In the genomic region with DNA sequence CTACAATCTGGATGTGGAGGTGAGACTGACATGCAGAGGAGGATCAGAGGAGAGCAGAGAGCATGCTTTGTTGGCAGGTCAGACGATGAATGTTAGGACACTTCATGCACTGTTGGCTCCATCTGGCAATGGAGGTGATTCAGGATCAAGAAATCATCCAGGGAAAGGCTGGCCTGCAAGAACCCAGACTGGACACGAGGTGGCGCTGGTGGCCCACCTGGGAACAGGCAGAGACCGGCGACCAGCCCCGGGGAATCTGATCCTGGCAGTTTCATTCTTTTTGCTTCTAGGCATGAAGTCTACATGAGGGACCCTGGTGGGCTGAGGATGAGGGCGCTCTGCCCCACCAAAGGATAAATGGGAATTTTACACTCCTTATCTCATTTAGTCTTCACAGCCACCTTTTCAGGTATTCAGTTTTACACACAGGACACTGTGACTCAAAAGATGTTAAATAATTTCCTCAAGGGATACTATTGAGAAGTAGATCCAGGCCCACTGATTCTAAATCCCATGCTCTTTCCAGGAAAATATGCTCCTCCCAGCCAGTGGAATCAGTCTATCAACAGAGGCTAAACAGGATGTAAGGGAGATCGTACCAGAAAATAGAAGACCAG, we compare ENCODE assay signal across 8 cellular contexts. TPM values are rescaled to one million over a fixed set of nuclear protein-coding genes. Genes with fewer than 3 reads are reported as not detected.
DNase-seq lines count a peak whose midpoint lies in the region; ATAC-seq and TF ChIP-seq lines count a peak whose summit lies in the region.

No MANE protein-coding gene starts in this region.

- no peak overlapping the region for H3K4me3 Mint-ChIP-seq in Calu3 (ENCODE audit: low read depth, unreplicated experiment)
- no peak overlapping the region for H3K4me3 Mint-ChIP-seq in activated T-cell treated with anti-CD3 and anti-CD28 coated beads, Interleukin-2, amount 50 U/mL, for 4 hours
- H3K4me3 Mint-ChIP-seq in nephron = no peak overlapping the region
- no peak overlapping the region for H3K4me3 Mint-ChIP-seq in stimulated activated memory B cell treated with anti-CD40 and anti-IgM and Interleukin-4, amounts not matched to agents 10 μg/mL and 1 μg/mL and 100 μg/mL, for 72 hours

- POLR2A ChIA-PET in Panc1 (lab: Charles Lee) = no interaction called here

- in situ Hi-C loops in Panc1 (cut with HindIII; ENCODE audit: low pct_unique_long_range_greater_than_20kb, low sequenced_read_pairs) = no loop called here

- intact Hi-C loops in Calu3 (cut with micrococcal nuclease; ENCODE audit: unreplicated experiment) (loop anchor here (5.0 kb wide), 1 partner anchor 149 kb away; no protein-coding TSS in a partner anchor), Panc1 (cut with micrococcal nuclease; ENCODE audit: unreplicated experiment) (loop anchor here (2.0 to 5.0 kb wide), 2 partner anchors 149 to 165 kb away; no protein-coding TSS in a partner anchor)

- no peak overlapping the region for H3K4me3 ChIP-seq in Jurkat, Clone E6-1 (ENCODE audit: low read length)
- no peak overlapping the region for H3K4me3 ChIP-seq in Panc1 (ENCODE audit: low read depth in 2 of 2, low read length in 2 of 2)

- CTCF ChIA-PET in Calu3 (lab: Charles Lee) (interaction anchor here (1.0 kb wide), 1 partner anchor 165 kb away, joined by 4 read pairs; no protein-coding TSS in a partner anchor), Panc1 (lab: Charles Lee) (interaction anchor here (0.5 to 1.1 kb wide), 2 partner anchors 150 to 245 kb away, joined by 3 to 6 read pairs; no protein-coding TSS in a partner anchor)

- H3K9me3 ChIP-seq in Panc1 (ENCODE audit: control insufficient read depth, insufficient read depth, low read depth, low read length) = no peaks in the 10 kb centered on the region

- no peaks in the 10 kb centered on the region for H3K36me3 ChIP-seq in Panc1 (ENCODE audit: control insufficient read depth, insufficient read depth, low read length)

- no peaks in the 10 kb centered on the region for H3K4me1 ChIP-seq in Panc1 (ENCODE audit: control insufficient read depth, insufficient read depth, low read length)

- H3K27ac Mint-ChIP-seq in Calu3 (ENCODE audit: unreplicated experiment) (no peak overlapping the region), nephron (peak overlapping the region in 1 of 3 experiments; percentile 11)
- no peak overlapping the region for H3K27ac Mint-ChIP-seq in stimulated activated memory B cell treated with anti-CD40 and anti-IgM and Interleukin-4, amounts not matched to agents 10 μg/mL and 1 μg/mL and 100 μg/mL, for 72 hours

- H3K4me1 Mint-ChIP-seq in Calu3 (ENCODE audit: low read depth, unreplicated experiment) (no peaks in the 10 kb centered on the region), nephron (peaks cover 6% of the 10 kb centered on the region)
- peaks cover 4% of the 10 kb centered on the region for H3K4me1 Mint-ChIP-seq in activated T-cell treated with anti-CD3 and anti-CD28 coated beads, Interleukin-2, amount 50 U/mL, for 4 hours (ENCODE audit: low read depth)
- peaks cover 8% of the 10 kb centered on the region for H3K4me1 Mint-ChIP-seq in stimulated activated memory B cell treated with anti-CD40 and anti-IgM and Interleukin-4, amounts not matched to agents 10 μg/mL and 1 μg/mL and 100 μg/mL, for 72 hours

- H3K27ac ChIP-seq in Panc1 (ENCODE audit: low read length) = peak overlapping the region; percentile 44; the same call in 1 of the 2 replicates

- BruUV-seq in Calu3 (replicated peaks; lab: Mats Ljungman, UMichigan) (no TSS peak), Panc1 (replicated peaks; lab: Mats Ljungman, UMichigan) (no TSS peak)

- H3K27me3 Mint-ChIP-seq in Calu3 (ENCODE audit: unreplicated experiment) (peaks cover 16% of the 10 kb centered on the region), nephron (ENCODE audit: low read depth) (peaks cover 13% of the 10 kb centered on the region)
- H3K27me3 Mint-ChIP-seq in activated T-cell treated with anti-CD3 and anti-CD28 coated beads, Interleukin-2, amount 50 U/mL, for 4 hours (ENCODE audit: low read depth) = peaks cover 7% of the 10 kb centered on the region
- peaks cover 20% of the 10 kb centered on the region for H3K27me3 Mint-ChIP-seq in stimulated activated memory B cell treated with anti-CD40 and anti-IgM and Interleukin-4, amounts not matched to agents 10 μg/mL and 1 μg/mL and 100 μg/mL, for 72 hours

- H3K36me3 Mint-ChIP-seq in Calu3 (ENCODE audit: insufficient read depth, unreplicated experiment) (no peaks in the 10 kb centered on the region), nephron (ENCODE audit: low read depth) (no peaks in the 10 kb centered on the region)
- no peaks in the 10 kb centered on the region for H3K36me3 Mint-ChIP-seq in activated T-cell treated with anti-CD3 and anti-CD28 coated beads, Interleukin-2, amount 50 U/mL, for 4 hours (ENCODE audit: insufficient read depth)
- no peaks in the 10 kb centered on the region for H3K36me3 Mint-ChIP-seq in stimulated activated memory B cell treated with anti-CD40 and anti-IgM and Interleukin-4, amounts not matched to agents 10 μg/mL and 1 μg/mL and 100 μg/mL, for 72 hours

- peak; percentile 85 for DNase-seq in Calu3
- DNase-seq in Jurkat, Clone E6-1 (ENCODE audit: low read depth, low spot score) = peak; percentile 29
- peak; percentile 63 for DNase-seq in Panc1 (ENCODE audit: low read depth, low spot score)
- DNase-seq in activated T-cell treated with anti-CD3 and anti-CD28 coated beads, Interleukin-2, amount 50 U/mL, for 4 hours = peak; percentile 63
- DNase-seq in fibroblast of gingiva (ENCODE audit: low read depth) = peak; percentile 52

- no peaks in the 10 kb centered on the region for H3K9me3 Mint-ChIP-seq in Calu3 (ENCODE audit: low read depth, unreplicated experiment)
- H3K9me3 Mint-ChIP-seq in activated T-cell treated with anti-CD3 and anti-CD28 coated beads, Interleukin-2, amount 50 U/mL, for 4 hours = no peaks in the 10 kb centered on the region
- no peaks in the 10 kb centered on the region for H3K9me3 Mint-ChIP-seq in nephron
- no peaks in the 10 kb centered on the region for H3K9me3 Mint-ChIP-seq in stimulated activated memory B cell treated with anti-CD40 and anti-IgM and Interleukin-4, amounts not matched to agents 10 μg/mL and 1 μg/mL and 100 μg/mL, for 72 hours

- TF ChIP-seq CTCF in Calu3 (IDR thresholded peaks at IDR 0.05; ENCODE audit: unreplicated experiment) (peak; percentile 90), Panc1 (IDR thresholded peaks at IDR 0.05) (peak; percentile 99), nephron (IDR thresholded peaks at IDR 0.05; ENCODE audit: unreplicated experiment in 3 of 3) (peak; percentile 98)

- no peaks in the 10 kb centered on the region; the same call in 1 of the 2 replicates for H3K27me3 ChIP-seq in Panc1 (ENCODE audit: control insufficient read depth, insufficient read depth, low read length)

- peak; percentile 85 for ATAC-seq in Panc1
- ATAC-seq in activated T-cell treated with anti-CD3 and anti-CD28 coated beads, Interleukin-2, amount 50 U/mL, for 4 hours = peak; percentile 52 to 71
- ATAC-seq in stimulated activated memory B cell treated with anti-CD40 and anti-IgM and Interleukin-4, amounts not matched to agents 10 μg/mL and 1 μg/mL and 100 μg/mL, for 72 hours = peak; percentile 43
- no peak for ATAC-seq in HG03039 (IDR thresholded peaks at IDR 0.05; ENCODE audit: unreplicated experiment)

RNA-seq across cellular contexts. Expression of gene SCMH1, which starts 26.2 kb away (rescaled TPM):
- total RNA-seq in Calu3 (2022) (25.9 and 27.6 TPM in 2 replicates), Panc1 (2021; ENCODE audit: unreplicated experiment) (42.7 TPM)
- polyA plus RNA-seq in Jurkat, Clone E6-1 (2012; ENCODE audit: insufficient read depth, insufficient read length) = 54.6 TPM
- polyA plus RNA-seq in Panc1 (2012; ENCODE audit: insufficient read length) = 42.2 TPM
- total RNA-seq in activated T-cell treated with anti-CD3 and anti-CD28 coated beads, Interleukin-2, amount 50 U/mL, for 4 hours = 10 to 100 TPM; 17.1 to 19.8 (median 17.9) TPM

Comparison
In these comparisons a context has a peak if more than half of its experiments do, and no peak if none do; other contexts are left out.
1. DNase-seq: peak in every context shown above with its lines; median percentile 85 in Calu3; 63 in Panc1; 63 in activated T-cell treated with anti-CD3 and anti-CD28 coated beads, Interleukin-2, amount 50 U/mL, for 4 hours; 52 in fibroblast of gingiva; 29 in Jurkat, Clone E6-1.